In the genomic region with DNA sequence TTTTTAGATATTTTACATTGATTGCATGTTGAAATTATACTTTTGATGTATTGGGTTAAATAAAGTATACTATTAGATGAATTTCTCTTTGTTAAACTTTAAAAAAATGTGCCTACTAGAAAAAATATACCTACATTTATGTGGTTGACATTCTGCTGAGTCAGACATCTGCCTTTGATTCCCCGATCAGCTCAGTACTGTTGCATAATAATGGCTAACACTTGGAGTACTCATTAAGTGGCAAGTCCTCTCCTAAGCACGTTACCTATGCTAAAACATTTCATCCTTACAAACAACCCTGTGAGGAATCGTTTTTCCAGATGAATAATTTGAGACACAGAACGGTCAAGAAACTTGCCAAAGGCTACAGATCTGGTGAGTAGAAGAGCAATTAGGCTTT, we compare ENCODE assay signal across 21 cellular contexts. TPM values are rescaled to one million over a fixed set of nuclear protein-coding genes. Genes with fewer than 3 reads are reported as not detected.
DNase-seq lines count a peak whose midpoint lies in the region; ATAC-seq and TF ChIP-seq lines count a peak whose summit lies in the region.
"Had no signal": no experiment of that assay in that cellular context is flagged by ENCODE, and none has a peak within 500 bp of the region (broad histone marks: within the 10 kb centered on the region; RNA-seq: fewer than 3 reads in every experiment).

No MANE protein-coding gene starts in this region.

- no peak overlapping the region for H2AFZ ChIP-seq in neuronal stem cell (ENCODE audit: low read length)

- H4K91ac ChIP-seq in neuronal stem cell (ENCODE audit: low read depth, low read length, poor library complexity), result no peak overlapping the region

- no peak overlapping the region for H3K23ac ChIP-seq in neuronal stem cell (ENCODE audit: low read depth, low read length, poor library complexity)

- no peaks in the 10 kb centered on the region for H3K9me3 ChIP-seq in neuronal stem cell (replicated peaks in 1 of 2; ENCODE audit: control insufficient read depth in 2 of 2, insufficient read depth in 1 of 2, low read depth in 1 of 2, low read length in 2 of 2)
- H3K9me3 ChIP-seq: BLaER1, psoas muscle, suprapubic skin had no signal

- no peaks in the 10 kb centered on the region for H3K36me3 ChIP-seq in neuronal stem cell (replicated peaks in 1 of 2; ENCODE audit: control insufficient read depth in 2 of 2, insufficient read depth in 2 of 2, low read length in 2 of 2)
- H3K36me3 ChIP-seq: BLaER1, suprapubic skin had no signal

- H3K14ac ChIP-seq in neuronal stem cell (ENCODE audit: low read length), result no peak overlapping the region

- TF ChIP-seq CTCF in epithelial cell of esophagus (IDR thresholded peaks at IDR 0.05; ENCODE audit: insufficient read depth, low read depth, low read length, missing control alignments), result no peak

- no peak overlapping the region for H4K8ac ChIP-seq in neuronal stem cell (ENCODE audit: low read depth, low read length)

- H2BK5ac ChIP-seq in neuronal stem cell (ENCODE audit: low read length), result no peak overlapping the region

- no peak overlapping the region for H2BK15ac ChIP-seq in neuronal stem cell (ENCODE audit: low read length)

- DNase-seq in NCI-H1417 (lab: John Stamatoyannopoulos, UW) (peak in 2 of 3 experiments; percentile 29 to 69), NCI-H1417 treated with DMSO at 0.1 percent for 48 hours (lab: John Stamatoyannopoulos, UW) (no peak), NOMO-1 treated with DMSO at 0.1 percent for 48 hours (lab: John Stamatoyannopoulos, UW; ENCODE audit: unreplicated experiment) (peak; percentile 68), epithelial cell of esophagus (ENCODE audit: low read depth) (peak; percentile 86), renal cortical epithelial cell (ENCODE audit: low read depth) (peak; percentile 96), D341Med (ENCODE audit: low spot score) (no peak), neuronal stem cell (ENCODE audit: low spot score) (no peak)
- DNase-seq: 8988T; activated CD4-positive, alpha-beta T cell treated with anti-CD3 and anti-CD28 coated beads for 36 hours; amniotic stem cell; effector memory CD4-positive, alpha-beta T cell; hippocampal formation; NCI-H187; psoas muscle; stimulated activated CD4-positive, alpha-beta T cell treated with anti-CD3 and anti-CD28 coated beads, Interleukin-12 subunit alpha, Interleukin-12 subunit beta, amount 100 ng/mL, for 4 hours had no signal

- peaks cover 0 to 3% of the 10 kb centered on the region in 2 donors for H3K4me1 ChIP-seq in neuronal stem cell (ENCODE audit: control insufficient read depth in 2 of 2, insufficient read depth in 1 of 2, low read depth in 1 of 2, low read length in 2 of 2)
- H3K4me1 ChIP-seq: BLaER1, psoas muscle, suprapubic skin had no signal

- H3K18ac ChIP-seq in neuronal stem cell (ENCODE audit: low read length), result no peak overlapping the region

- H3K79me1 ChIP-seq in neuronal stem cell (ENCODE audit: low read depth, low read length), result no peaks in the 10 kb centered on the region

- H3K4me3 ChIP-seq in epithelial cell of esophagus (ENCODE audit: low read length), result no peak overlapping the region
- no peak overlapping the region for H3K4me3 ChIP-seq in neuronal stem cell (ENCODE audit: low read length in 2 of 2)
- H3K4me3 ChIP-seq: BLaER1, GM12878, psoas muscle, suprapubic skin had no signal

- no peak overlapping the region for H2AK5ac ChIP-seq in neuronal stem cell (ENCODE audit: low read depth, low read length)

- no peak overlapping the region for H3K9ac ChIP-seq in neuronal stem cell (ENCODE audit: low read depth, low read length, poor library complexity)
- H3K9ac ChIP-seq: BLaER1 had no signal

- no peak overlapping the region for H3K4me2 ChIP-seq in neuronal stem cell (ENCODE audit: insufficient read depth, low read length, poor library complexity, severe bottlenecking)
- H3K4me2 ChIP-seq: BLaER1 had no signal

- H2BK120ac ChIP-seq in neuronal stem cell (ENCODE audit: low read depth, low read length), result no peak overlapping the region

- no CpG with 5 or more reads among the region's 4 CpGs for WGBS in neuronal stem cell (ENCODE audit: extremely low coverage in 2 of 2, insufficient read length in 2 of 2, insufficient replicate concordance in 1 of 2), 2 donors

- no peak overlapping the region for H2BK12ac ChIP-seq in neuronal stem cell (ENCODE audit: low read length)

- ATAC-seq in GM19324 (IDR thresholded peaks at IDR 0.05; ENCODE audit: low FRiP score, unreplicated experiment), result no peak
- ATAC-seq: activated CD4-positive, alpha-beta T cell treated with anti-CD3 and anti-CD28 coated beads for 36 hours; activated T-helper 17 cell treated with anti-CD3 and anti-CD28 coated beads, Interleukin-2, amount 50 U/mL, for 72 hours; GM12878; psoas muscle; SK-N-SH treated with all-trans-retinoic acid at 6 μM for 48 hours had no signal

- no peak overlapping the region for H3K4ac ChIP-seq in neuronal stem cell (ENCODE audit: low read length)

- H3K27ac ChIP-seq in neuronal stem cell (replicated peaks; ENCODE audit: low read length), result no peak overlapping the region
- H3K27ac ChIP-seq: BLaER1, psoas muscle, suprapubic skin had no signal

- peaks cover 0 to 11% (median 0%) of the 10 kb centered on the region in 3 experiments for H3K27me3 ChIP-seq in neuronal stem cell (ENCODE audit: control insufficient read depth in 3 of 3, insufficient read depth in 3 of 3, low read depth in 1 of 3, low read length in 3 of 3)
- H3K27me3 ChIP-seq: BLaER1, suprapubic skin had no signal

RNA-seq across cellular contexts. Expression of gene SEM1, which starts 14.0 kb away (rescaled TPM):
- total RNA-seq in renal cortical epithelial cell, result 19.6 and 30.1 TPM in 2 replicates
- 169 TPM for polyA plus RNA-seq in neuronal stem cell (2013, experiment 1 of 2)
- 161 TPM for polyA plus RNA-seq in neuronal stem cell (2013, experiment 2 of 2)

Comparison
In these comparisons a context has a peak if more than half of its experiments do, and no peak if none do; other contexts are left out.
1. DNase-seq: peak in NCI-H1417 (2 of 3), NOMO-1 treated with DMSO at 0.1 percent for 48 hours (single experiment), epithelial cell of esophagus (single experiment) and renal cortical epithelial cell (single experiment); none in NCI-H1417 treated with DMSO at 0.1 percent for 48 hours (single experiment), D341Med (single experiment) and neuronal stem cell (single experiment).